In genomic region chr10:122232781-122233180, GRCh38 we compare ENCODE assay signal across 19 cellular contexts. TPM values are rescaled to one million over a fixed set of nuclear protein-coding genes. Genes with fewer than 3 reads are reported as not detected.
DNase-seq lines count a peak whose midpoint lies in the region; ATAC-seq and TF ChIP-seq lines count a peak whose summit lies in the region.
"Had no signal": no experiment of that assay in that cellular context is flagged by ENCODE, and none has a peak within 500 bp of the region (broad histone marks: within the 10 kb centered on the region; RNA-seq: fewer than 3 reads in every experiment).

No MANE protein-coding gene starts in this region.

- TF ChIP-seq CTCF in PC-3 (conservative IDR thresholded peaks at IDR 0.05; ENCODE audit: low read depth, low read length) = no peak
- TF ChIP-seq CTCF in dorsolateral prefrontal cortex (IDR thresholded peaks at IDR 0.05 in 54 of 56, conservative IDR thresholded peaks at IDR 0.05 in 2 of 56; ENCODE audit: low read depth in 1 of 56, partially characterized antibody in 56 of 56) = no peak

- no peak overlapping the region for H3K4me2 ChIP-seq in PC-3 (ENCODE audit: low read length)

- POLR2A ChIA-PET in PC-3 (lab: Charles Lee; ENCODE audit: unreplicated experiment) = interaction anchor here (0.7 kb wide), 1 partner anchor 305 kb away, joined by 3 read pairs; no protein-coding TSS in a partner anchor

- DNase-seq in HCEC 1CT = peak; percentile 68
- peak; percentile 64 for DNase-seq in PC-3
- DNase-seq in dorsolateral prefrontal cortex = peak in 1 of 10 donors; percentile 32
- DNase-seq in non-pigmented ciliary epithelial cell (ENCODE audit: low read depth) = peak; percentile 76
- DNase-seq in COLO668 (lab: John Stamatoyannopoulos, UW; ENCODE audit: unreplicated experiment) = no peak
- no peak for DNase-seq in SKM-1 (lab: John Stamatoyannopoulos, UW; ENCODE audit: unreplicated experiment)
- DNase-seq in substantia nigra (lab: John Stamatoyannopoulos, UW) = no peak
- DNase-seq: activated CD4-positive, alpha-beta T cell treated with anti-CD3 and anti-CD28 coated beads for 48 hours; activated naive CD8-positive, alpha-beta T cell treated with anti-CD3 and anti-CD28 coated beads for 36 hours; activated T-cell treated with anti-CD3 and anti-CD28 coated beads, Interleukin-2, amount 50 U/mL, for 1 hour; dermis blood vessel endothelial cell; NCI-H524 treated with DMSO at 0.1 percent for 48 hours; stimulated activated CD4-positive, alpha-beta T cell treated with anti-CD3 and anti-CD28 coated beads, Interleukin-15, amount 100 ng/mL, for 24 hours had no signal

- ATAC-seq in PC-3 (peak; percentile 48), GM21528 (IDR thresholded peaks at IDR 0.05; ENCODE audit: low FRiP score, unreplicated experiment) (no peak)
- ATAC-seq: foreskin keratinocyte, HCT116 had no signal

- no peak overlapping the region for H2AFZ ChIP-seq in PC-3 (ENCODE audit: low read length)

- H4K20me1 ChIP-seq in PC-3 (ENCODE audit: low read length) = no peaks in the 10 kb centered on the region

- BruUV-seq in PC-3 (replicated peaks; lab: Mats Ljungman, UMichigan) = no TSS peak

- peaks cover 9% of the 10 kb centered on the region; the same call in 1 of the 2 replicates for H3K36me3 ChIP-seq in PC-3 (ENCODE audit: low read depth, low read length)

- no peaks in the 10 kb centered on the region for H3K9me3 ChIP-seq in PC-3 (ENCODE audit: low read length)
- H3K9me3 ChIP-seq: suprapubic skin had no signal

- no peaks in the 10 kb centered on the region for H3K79me2 ChIP-seq in PC-3 (ENCODE audit: low read length)

- intact Hi-C loops in PC-3 (cut with micrococcal nuclease) (no loop called here), dorsolateral prefrontal cortex (cut with DNase I) (no loop called here)

- H3K27me3 ChIP-seq in PC-3 (ENCODE audit: low read length) (no peaks in the 10 kb centered on the region), dorsolateral prefrontal cortex (no peaks in the 10 kb centered on the region)
- H3K27me3 ChIP-seq: foreskin keratinocyte, suprapubic skin had no signal

- CTCF ChIA-PET in PC-3 (lab: Charles Lee) = no interaction called here

- H3K9ac ChIP-seq in PC-3 (ENCODE audit: low read length) = no peak overlapping the region

- H3K27ac ChIP-seq in PC-3 (ENCODE audit: low read length) = peak overlapping the region; percentile 46
- H3K27ac ChIP-seq in dorsolateral prefrontal cortex = peak overlapping the region in 51 of 59 donors; percentile 7 to 87 (median 70)
- H3K27ac ChIP-seq in substantia nigra (ENCODE audit: low read depth, low read length, poor library complexity, severe bottlenecking) = no peak overlapping the region
- H3K27ac ChIP-seq: foreskin keratinocyte, suprapubic skin had no signal

- H3K4me3 ChIP-seq in PC-3 (ENCODE audit: low read length) = no peak overlapping the region
- H3K4me3 ChIP-seq in dorsolateral prefrontal cortex = no peak overlapping the region
- H3K4me3 ChIP-seq: suprapubic skin had no signal

- no peaks in the 10 kb centered on the region for H3F3A ChIP-seq in PC-3 (ENCODE audit: low read length, unreplicated experiment)

- H3K4me1 ChIP-seq in PC-3 (ENCODE audit: insufficient read depth, low read length) = peaks cover 37% of the 10 kb centered on the region
- H3K4me1 ChIP-seq: foreskin keratinocyte, suprapubic skin had no signal

- no peaks in the 10 kb centered on the region for H3K9me2 ChIP-seq in PC-3 (replicated peaks; ENCODE audit: low read length)

RNA-seq across cellular contexts. Expression of gene BTBD16, which starts 38.3 kb away (rescaled TPM):
- total RNA-seq in PC-3 (2014; rRNA removed) (not detected in 2 replicates), dorsolateral prefrontal cortex (10 to 100 TPM in 1 of 120 experiments, 1 to 10 TPM in 86, under 1 TPM in 19, not detected in 14; 0.33 to 16.6 (median 2.3) TPM)
- total RNA-seq: activated naive CD8-positive, alpha-beta T cell treated with anti-CD3 and anti-CD28 coated beads for 36 hours; dermis blood vessel endothelial cell; mesothelial cell of epicardium; RPMI7951 had no signal

Comparison
In these comparisons a context has a peak if more than half of its experiments do, and no peak if none do; other contexts are left out.
1. DNase-seq: peak in HCEC 1CT (single experiment), PC-3 (single experiment) and non-pigmented ciliary epithelial cell (single experiment); none in COLO668 (single experiment), SKM-1 (single experiment) and substantia nigra (0 of 49).